ENCODE assay signal across 10 cellular contexts in genomic region chr1:34404837-34405236, GRCh38.
A peak's percentile ranks its signal among the peaks of the same experiment; 100 is the strongest.
DNase-seq lines count a peak whose midpoint lies in the region; ATAC-seq and TF ChIP-seq lines count a peak whose summit lies in the region.
"Had no signal": no experiment of that assay in that cellular context is flagged by ENCODE, and none has a peak within 500 bp of the region (broad histone marks: within the 10 kb centered on the region; RNA-seq: fewer than 3 reads in every experiment).

No MANE protein-coding gene starts in this region.

- ATAC-seq in lung (ENCODE audit: insufficient read depth, low FRiP score) = no peak

- TF ChIP-seq CTCF in endodermal cell (conservative IDR thresholded peaks at IDR 0.05) = no peak
- no peak for TF ChIP-seq CTCF in lung (IDR thresholded peaks at IDR 0.05; ENCODE audit: control extremely low read depth, extremely low read depth)

- H3K36me3 ChIP-seq in endodermal cell (ENCODE audit: control insufficient read depth, insufficient read depth, low read length) (no peaks in the 10 kb centered on the region), lung (ENCODE audit: control insufficient read depth in 2 of 2, insufficient read depth in 2 of 2, low read length in 2 of 2) (no peaks in the 10 kb centered on the region)

- no peaks in the 10 kb centered on the region for H3K27me3 ChIP-seq in endodermal cell (ENCODE audit: control insufficient read depth, insufficient read depth, low read length, poor library complexity, severe bottlenecking)
- no peaks in the 10 kb centered on the region for H3K27me3 ChIP-seq in lung (ENCODE audit: control insufficient read depth, insufficient read depth)

- H3K27me3 Mint-ChIP-seq in endodermal cell (ENCODE audit: insufficient read depth) = peaks cover 12% of the 10 kb centered on the region

- no peak overlapping the region for H3K4me3 Mint-ChIP-seq in endodermal cell
- H3K4me3 Mint-ChIP-seq: CD4-positive, alpha-beta T cell; H9 had no signal

- H3K9ac ChIP-seq in endodermal cell (ENCODE audit: extremely low read depth, low read length, poor library complexity, severe bottlenecking) = no peak overlapping the region

- no peak overlapping the region for H3K27ac Mint-ChIP-seq in endodermal cell
- H3K27ac Mint-ChIP-seq: CD4-positive, alpha-beta T cell had no signal

- DNase-seq in M059J (ENCODE audit: low read depth) (peak; percentile 38), endodermal cell (peak; percentile 24), lung (ENCODE audit: low spot score) (peak; percentile 47), HCEC 1CT (no peak), NCI-H187 (lab: John Stamatoyannopoulos, UW) (no peak)
- no peak for DNase-seq in activated T-cell treated with anti-CD3 and anti-CD28 coated beads, Interleukin-2, amount 50 U/mL, for 48 hours
- DNase-seq: Caco-2; CD4-positive, alpha-beta T cell; H9 had no signal

- no peaks in the 10 kb centered on the region for H3K36me3 Mint-ChIP-seq in endodermal cell (ENCODE audit: low read depth)

- H3K4me1 ChIP-seq in endodermal cell (ENCODE audit: control insufficient read depth, insufficient read depth, low read length) = no peaks in the 10 kb centered on the region
- H3K4me1 ChIP-seq in lung (ENCODE audit: control insufficient read depth in 2 of 2, insufficient read depth in 2 of 2, low read length in 2 of 2) = no peaks in the 10 kb centered on the region
- H3K4me1 ChIP-seq: Caco-2 had no signal

- H3K9me3 ChIP-seq in endodermal cell (ENCODE audit: control insufficient read depth, low read length) (peaks cover 6% of the 10 kb centered on the region), lung (ENCODE audit: control insufficient read depth in 2 of 2, insufficient read depth in 1 of 2, low read length in 1 of 2) (no peaks in the 10 kb centered on the region)
- H3K9me3 ChIP-seq: Caco-2 had no signal

- peaks cover 9% of the 10 kb centered on the region for H3K4me1 Mint-ChIP-seq in endodermal cell

- H3K9me3 Mint-ChIP-seq in endodermal cell = no peaks in the 10 kb centered on the region
- H3K9me3 Mint-ChIP-seq: CD4-positive, alpha-beta T cell had no signal

- H3K4me3 ChIP-seq in endodermal cell (ENCODE audit: low read length) (no peak overlapping the region), lung (no peak overlapping the region)

- H3K27ac ChIP-seq in endodermal cell (ENCODE audit: low read depth, low read length) = no peak overlapping the region
- H3K27ac ChIP-seq in lung (ENCODE audit: low read depth in 1 of 2, low read length in 1 of 2) = no peak overlapping the region
- H3K27ac ChIP-seq: C4-2B had no signal

Comparison
In these comparisons a context has a peak if more than half of its experiments do, and no peak if none do; other contexts are left out.
1. DNase-seq: peak in M059J (single experiment), endodermal cell (single experiment) and lung (single experiment); none in activated T-cell treated with anti-CD3 and anti-CD28 coated beads, Interleukin-2, amount 50 U/mL, for 48 hours (0 of 2), HCEC 1CT (single experiment) and NCI-H187 (0 of 2).